17 cellular contexts compared by ENCODE assay signal in genomic region chr12:15875863-15876262, GRCh38.
"Had no signal": no experiment of that assay in that cellular context is flagged by ENCODE, and none has a peak within 500 bp of the region (broad histone marks: within the 10 kb centered on the region; RNA-seq: fewer than 3 reads in every experiment).

No MANE protein-coding gene starts in this region.

- DNase-seq: activated CD4-positive, alpha-beta T cell treated with anti-CD3 and anti-CD28 coated beads, Interleukin-2, amount 50 U/mL, for 4 hours; activated CD4-positive, CD25-positive, alpha-beta regulatory T cell treated with anti-CD3 and anti-CD28 coated beads, Interleukin-2, amount 50 U/mL, for 72 hours; amniotic stem cell; body of pancreas; caudate nucleus; effector CD4-positive, alpha-beta T cell; foreskin fibroblast; hippocampal formation; kidney; left ventricle myocardium inferior; ovary; right lobe of liver; stimulated activated CD4-positive, alpha-beta T cell treated with anti-CD3 and anti-CD28 coated beads, Interleukin-4, amount 100 ng/mL, for 4 hours; stimulated activated CD8-positive, alpha-beta memory T cell treated with anti-CD3 and anti-CD28 coated beads, Interleukin-4, amount 100 ng/mL, for 48 hours; T1000; thyroid gland had no signal

- H3K9me3 ChIP-seq: body of pancreas, left ventricle myocardium inferior, ovary, right lobe of liver, thyroid gland had no signal

- ATAC-seq: body of pancreas, right lobe of liver had no signal

- H3K27ac Mint-ChIP-seq: activated T-helper 1 cell treated with anti-CD3 and anti-CD28 coated beads, Interleukin-12 subunit alpha, Interleukin-12 subunit beta, Interleukin-2, Interleukin-4 antibody, amounts not matched to agents 30 ng/mL and 10 ng/mL and 1 ng/mL, durations not matched to agents 14 hours and 24 hours and 36 hours had no signal

- H3K9me3 Mint-ChIP-seq: activated T-helper 1 cell treated with anti-CD3 and anti-CD28 coated beads, Interleukin-12 subunit alpha, Interleukin-12 subunit beta, Interleukin-2, Interleukin-4 antibody, amounts not matched to agents 30 ng/mL and 10 ng/mL and 1 ng/mL, durations not matched to agents 14 hours and 24 hours and 36 hours had no signal
